In the genomic region with DNA sequence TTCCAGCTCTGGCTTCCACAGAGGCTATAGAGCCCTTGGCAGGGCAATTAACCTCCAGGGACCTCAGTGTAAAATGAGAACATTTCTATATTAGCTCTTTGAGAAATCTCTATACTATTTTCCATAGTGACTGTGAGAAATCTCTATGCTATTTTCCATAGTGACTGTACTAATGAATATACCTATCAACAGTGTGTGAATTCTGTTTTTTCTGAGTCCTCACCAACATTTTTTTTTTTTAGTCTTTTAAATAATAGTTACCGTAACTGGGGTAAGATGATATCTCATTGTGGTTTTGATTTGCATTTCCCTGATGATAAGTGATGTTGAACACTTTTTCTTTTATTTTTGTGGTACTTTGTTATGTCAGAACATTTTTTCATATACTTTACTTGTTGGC, we compare ENCODE assay signal across 38 cellular contexts. TPM values are rescaled to one million over a fixed set of nuclear protein-coding genes. Genes with fewer than 3 reads are reported as not detected.
"Had no signal": no experiment of that assay in that cellular context is flagged by ENCODE, and none has a peak within 500 bp of the region (broad histone marks: within the 10 kb centered on the region; RNA-seq: fewer than 3 reads in every experiment).

No MANE protein-coding gene starts in this region.

- ATAC-seq: activated T-cell treated with anti-CD3 and anti-CD28 coated beads, Interleukin-2, amount 50 U/mL, for 4 hours; K562; PC-3 had no signal

- DNase-seq: activated CD4-positive, alpha-beta T cell treated with anti-CD3 and anti-CD28 coated beads, Interleukin-2, amount 10 ng/mL, durations not matched to agents 24 days and 14 days; activated CD4-positive, alpha-beta T cell treated with anti-CD3 and anti-CD28 coated beads, Interleukin-2, amount 50 U/mL, for 48 hours; activated CD8-positive, alpha-beta memory T cell treated with anti-CD3 and anti-CD28 coated beads, Interleukin-2, amount 50 U/mL, for 4 hours; activated gamma-delta T cell; activated naive CD4-positive, alpha-beta T cell treated with Interleukin-2 at 50 U/mL for 16 hours; activated naive CD8-positive, alpha-beta T cell treated with anti-CD3 and anti-CD28 coated beads, Interleukin-2, amount 10 ng/mL, durations not matched to agents 7 days and 5 days; activated T-cell treated with anti-CD3 and anti-CD28 coated beads for 4 hours; activated T-cell treated with anti-CD3 and anti-CD28 coated beads, Interleukin-2, amount 50 U/mL, for 4 hours; amygdala; caudate nucleus; cerebellar nuclear complex; IMR-90; NCI-H1092 treated with DMSO at 0.1 percent for 48 hours; NCI-H1417; NCI-H187 treated with DMSO at 0.1 percent for 48 hours; NCI-H2081; NCI-H2171 treated with DMSO at 0.1 percent for 48 hours; NCI-H2227 treated with DMSO at 0.1 percent for 48 hours; NCI-H510A treated with DMSO at 0.1 percent for 48 hours; NCI-H748 treated with DMSO at 0.1 percent for 48 hours; NK-92 treated with Interleukin-12 subunit alpha and Interleukin-12 subunit beta, amount 100 ng/mL, for 24 hours; PC-3; Peyer's patch; RPMI8226; SIG-M5 had no signal

- H3K27ac Mint-ChIP-seq: activated CD4-positive, alpha-beta T cell treated with anti-CD3 and anti-CD28 coated beads, Interleukin-2, amount 10 ng/mL, durations not matched to agents 24 days and 14 days; activated naive CD4-positive, alpha-beta T cell treated with anti-CD3 and anti-CD28 coated beads, Interleukin-2, amount 50 U/mL, for 24 hours; activated naive CD8-positive, alpha-beta T cell treated with anti-CD3 and anti-CD28 coated beads, Interleukin-2, amount 10 ng/mL, durations not matched to agents 7 days and 5 days; activated T-helper 2 cell treated with anti-CD3 and anti-CD28 coated beads, Interferon-gamma antibody, Interleukin-2, Interleukin-4, amounts not matched to agents 10 μg/mL and 5 μg/mL and 100 μg/mL, durations not matched to agents 14 hours and 24 hours and 36 hours; brain had no signal

- H3K27me3 Mint-ChIP-seq: activated naive CD8-positive, alpha-beta T cell treated with anti-CD3 and anti-CD28 coated beads, Interleukin-2, amount 10 ng/mL, durations not matched to agents 7 days and 5 days had no signal

- H3K4me3 ChIP-seq: ascending aorta, K562, Peyer's patch had no signal

- H3K9me3 Mint-ChIP-seq: activated CD4-positive, alpha-beta T cell treated with anti-CD3 and anti-CD28 coated beads, Interleukin-2, amount 10 ng/mL, durations not matched to agents 24 days and 14 days; activated naive CD4-positive, alpha-beta T cell treated with anti-CD3 and anti-CD28 coated beads, Interleukin-2, amount 50 U/mL, for 24 hours; activated naive CD8-positive, alpha-beta T cell treated with anti-CD3 and anti-CD28 coated beads, Interleukin-2, amount 10 ng/mL, durations not matched to agents 7 days and 5 days; activated T-cell treated with anti-CD3 and anti-CD28 coated beads, Interleukin-2, amount 50 U/mL, for 4 hours; activated T-helper 2 cell treated with anti-CD3 and anti-CD28 coated beads, Interferon-gamma antibody, Interleukin-2, Interleukin-4, amounts not matched to agents 10 μg/mL and 5 μg/mL and 100 μg/mL, durations not matched to agents 14 hours and 24 hours and 36 hours had no signal

- H3K4me3 Mint-ChIP-seq: activated CD4-positive, alpha-beta T cell treated with anti-CD3 and anti-CD28 coated beads, Interleukin-2, amount 10 ng/mL, durations not matched to agents 24 days and 14 days; activated naive CD4-positive, alpha-beta T cell treated with anti-CD3 and anti-CD28 coated beads, Interleukin-2, amount 50 U/mL, for 24 hours; activated naive CD8-positive, alpha-beta T cell treated with anti-CD3 and anti-CD28 coated beads, Interleukin-2, amount 10 ng/mL, durations not matched to agents 7 days and 5 days; activated T-cell treated with anti-CD3 and anti-CD28 coated beads, Interleukin-2, amount 50 U/mL, for 4 hours; brain had no signal

- H3K4me1 Mint-ChIP-seq: activated naive CD4-positive, alpha-beta T cell treated with anti-CD3 and anti-CD28 coated beads, Interleukin-2, amount 50 U/mL, for 24 hours; activated naive CD8-positive, alpha-beta T cell treated with anti-CD3 and anti-CD28 coated beads, Interleukin-2, amount 10 ng/mL, durations not matched to agents 7 days and 5 days had no signal

- H3K36me3 Mint-ChIP-seq: activated naive CD4-positive, alpha-beta T cell treated with anti-CD3 and anti-CD28 coated beads, Interleukin-2, amount 50 U/mL, for 24 hours; activated naive CD8-positive, alpha-beta T cell treated with anti-CD3 and anti-CD28 coated beads, Interleukin-2, amount 10 ng/mL, durations not matched to agents 7 days and 5 days; brain had no signal

- FAIRE-seq: bronchial epithelial cell, colon, K562, TTC549 had no signal

RNA-seq across cellular contexts. Expression of gene MTNR1B, which starts 7.0 kb away (rescaled TPM):
- total RNA-seq: activated CD4-positive, alpha-beta T cell treated with anti-CD3 and anti-CD28 coated beads, Interleukin-2, amount 10 ng/mL, durations not matched to agents 24 days and 14 days; activated naive CD8-positive, alpha-beta T cell treated with anti-CD3 and anti-CD28 coated beads, Interleukin-2, amount 10 ng/mL, durations not matched to agents 7 days and 5 days; activated T-cell treated with anti-CD3 and anti-CD28 coated beads, Interleukin-2, amount 50 U/mL, for 4 hours; activated T-helper 2 cell treated with anti-CD3 and anti-CD28 coated beads, Interferon-gamma antibody, Interleukin-2, Interleukin-4, amounts not matched to agents 10 μg/mL and 5 μg/mL and 100 μg/mL, durations not matched to agents 14 hours and 24 hours and 36 hours; ascending aorta; bronchial epithelial cell; K562; M059J; PC-3; Peyer's patch; SK-MEL-5; T-helper 1 cell treated with Interleukin-12 subunit alpha and Interleukin-12 subunit beta and Interleukin-4 antibody, amounts not matched to agents 30 ng/mL and 1 ng/mL, for 36 hours; T-helper 2 cell treated with Interferon-gamma antibody and Interleukin-4, amounts not matched to agents 100 ng/mL and 5 ng/mL, for 36 hours had no signal
- polyA plus RNA-seq: adipose tissue, K562 had no signal
